ENCODE assay signal across 19 cellular contexts in genomic region chr7:20438248-20438647, GRCh38.
A peak's percentile ranks its signal among the peaks of the same experiment; 100 is the strongest.
DNase-seq lines count a peak whose midpoint lies in the region; ATAC-seq and TF ChIP-seq lines count a peak whose summit lies in the region.
"Had no signal": no experiment of that assay in that cellular context is flagged by ENCODE, and none has a peak within 500 bp of the region (broad histone marks: within the 10 kb centered on the region; RNA-seq: fewer than 3 reads in every experiment).

No MANE protein-coding gene starts in this region.

- peaks cover 4% of the 10 kb centered on the region; the same call in 1 of the 2 replicates for H3K9me3 ChIP-seq in DOHH2 (ENCODE audit: control insufficient read depth, insufficient read depth, low read length)
- H3K9me3 ChIP-seq: esophagus muscularis mucosa had no signal

- H3K27ac ChIP-seq in DOHH2 (ENCODE audit: low read depth, low read length), result peak overlapping the region; percentile 42
- H3K27ac ChIP-seq: esophagus muscularis mucosa had no signal

- no peaks in the 10 kb centered on the region for H3K36me3 Mint-ChIP-seq in activated T-cell treated with anti-CD3 and anti-CD28 coated beads, Interleukin-2, amount 50 U/mL, for 72 hours (ENCODE audit: insufficient read depth in 2 of 2)
- H3K36me3 Mint-ChIP-seq: activated CD4-positive, alpha-beta memory T cell treated with anti-CD3 and anti-CD28 coated beads for 36 hours; naive thymus-derived CD4-positive, alpha-beta T cell had no signal

- H3K4me2 ChIP-seq in DOHH2 (ENCODE audit: low read length), result peak overlapping the region; percentile 56

- no peaks in the 10 kb centered on the region for H3K36me3 ChIP-seq in DOHH2 (ENCODE audit: control insufficient read depth, low read length)
- H3K36me3 ChIP-seq: esophagus muscularis mucosa had no signal

- H3K9me3 Mint-ChIP-seq in activated T-cell treated with anti-CD3 and anti-CD28 coated beads, Interleukin-2, amount 50 U/mL, for 72 hours, result peaks cover 0 to under 1% of the 10 kb centered on the region in 2 donors
- H3K9me3 Mint-ChIP-seq: activated CD4-positive, alpha-beta memory T cell treated with anti-CD3 and anti-CD28 coated beads for 36 hours had no signal

- ATAC-seq in GM21737 (IDR thresholded peaks at IDR 0.05; ENCODE audit: unreplicated experiment), result peak; percentile 9
- no peak for ATAC-seq in activated T-cell treated with anti-CD3 and anti-CD28 coated beads, Interleukin-2, amount 50 U/mL, for 72 hours (replicated peaks in 1 of 2)
- ATAC-seq: activated T-cell treated with anti-CD3 and anti-CD28 coated beads, Interleukin-2, amount 50 U/mL, for 4 hours had no signal

- no peaks in the 10 kb centered on the region for H3F3A ChIP-seq in DOHH2 (ENCODE audit: control insufficient read depth, insufficient read depth)

- H3K27me3 Mint-ChIP-seq in activated T-cell treated with anti-CD3 and anti-CD28 coated beads, Interleukin-2, amount 50 U/mL, for 72 hours (ENCODE audit: low read depth), result no peaks in the 10 kb centered on the region
- H3K27me3 Mint-ChIP-seq: activated CD4-positive, alpha-beta memory T cell treated with anti-CD3 and anti-CD28 coated beads for 36 hours had no signal

- H3K4me3 Mint-ChIP-seq in activated T-cell treated with anti-CD3 and anti-CD28 coated beads, Interleukin-2, amount 50 U/mL, for 72 hours, result no peak overlapping the region
- H3K4me3 Mint-ChIP-seq: activated CD4-positive, alpha-beta memory T cell treated with anti-CD3 and anti-CD28 coated beads for 36 hours; activated T-cell treated with anti-CD3 and anti-CD28 coated beads, Interleukin-2, amount 50 U/mL, for 4 hours; naive thymus-derived CD4-positive, alpha-beta T cell had no signal

- no peak overlapping the region for H3K27ac Mint-ChIP-seq in activated T-cell treated with anti-CD3 and anti-CD28 coated beads, Interleukin-2, amount 50 U/mL, for 72 hours
- H3K27ac Mint-ChIP-seq: activated CD4-positive, alpha-beta memory T cell treated with anti-CD3 and anti-CD28 coated beads for 36 hours; naive thymus-derived CD4-positive, alpha-beta T cell had no signal

- H4K20me1 ChIP-seq in DOHH2 (ENCODE audit: control insufficient read depth, insufficient read depth, low read depth, low read length), result no peaks in the 10 kb centered on the region

- no peak for TF ChIP-seq CTCF in DOHH2 (IDR thresholded peaks at IDR 0.05; ENCODE audit: low read depth, low read length, poor library complexity, severe bottlenecking)

- no peaks in the 10 kb centered on the region for H3K9me2 ChIP-seq in DOHH2 (replicated peaks; ENCODE audit: control insufficient read depth, low read length)

- POLR2A ChIA-PET in HEK293T (lab: Yijun Ruan, JAX), result no interaction called here

- H3K4me3 ChIP-seq in DOHH2 (ENCODE audit: low read length), result peak overlapping the region; percentile 34
- H3K4me3 ChIP-seq: esophagus muscularis mucosa had no signal

- no peaks in the 10 kb centered on the region for H3K79me2 ChIP-seq in DOHH2 (ENCODE audit: control insufficient read depth, low read length)

- CTCF ChIA-PET in HEK293T (lab: Yijun Ruan, JAX), result no interaction called here

- H3K4me1 Mint-ChIP-seq in activated T-cell treated with anti-CD3 and anti-CD28 coated beads, Interleukin-2, amount 50 U/mL, for 72 hours (ENCODE audit: low read depth), result no peaks in the 10 kb centered on the region
- H3K4me1 Mint-ChIP-seq: naive thymus-derived CD4-positive, alpha-beta T cell had no signal

- peaks cover 44% of the 10 kb centered on the region for H3K4me1 ChIP-seq in DOHH2 (ENCODE audit: control insufficient read depth, low read length)

- H3K27me3 ChIP-seq in DOHH2 (ENCODE audit: control insufficient read depth, low read length), result no peaks in the 10 kb centered on the region
- H3K27me3 ChIP-seq: esophagus muscularis mucosa had no signal

- DNase-seq in NCI-H226 (peak; percentile 8), foreskin melanocyte (peak; percentile 60), cortex of kidney (lab: John Stamatoyannopoulos, UW) (no peak), HEK293T (ENCODE audit: extremely low spot score) (no peak), NCI-H1092 treated with DMSO at 0.1 percent for 48 hours (lab: John Stamatoyannopoulos, UW) (no peak)
- no peak for DNase-seq in activated T-cell treated with anti-CD3 and anti-CD28 coated beads, Interleukin-2, amount 50 U/mL, for 72 hours
- DNase-seq: activated CD4-positive, alpha-beta memory T cell treated with anti-CD3 and anti-CD28 coated beads for 36 hours; activated T-cell treated with anti-CD3 and anti-CD28 coated beads, Interleukin-2, amount 50 U/mL, for 4 hours; EL; HCEC 1CT; head of caudate nucleus; naive thymus-derived CD4-positive, alpha-beta T cell; NCI-H2029; NCI-H526; RPMI8226; stimulated activated CD4-positive, alpha-beta T cell treated with anti-CD3 and anti-CD28 coated beads, Interleukin-2, amount 100 ng/mL, for 48 hours had no signal

TF ChIP-seq in HEK293T, 16 proteins besides CTCF, POLR2A, EP300 and RAD21:
- no peak for TF ChIP-seq SP1 (IDR thresholded peaks at IDR 0.05)
- no peak for TF ChIP-seq ELF4 (IDR thresholded peaks at IDR 0.05)
- TF ChIP-seq SUZ12 (IDR thresholded peaks at IDR 0.05), result no peak

Comparison
In these comparisons a context has a peak if more than half of its experiments do, and no peak if none do; other contexts are left out.
1. DNase-seq: peak in NCI-H226 (single experiment) and foreskin melanocyte (single experiment); none in activated T-cell treated with anti-CD3 and anti-CD28 coated beads, Interleukin-2, amount 50 U/mL, for 72 hours (0 of 2), cortex of kidney (single experiment), HEK293T (single experiment) and NCI-H1092 treated with DMSO at 0.1 percent for 48 hours (single experiment).